Comparison of ENCODE assay signal across 18 cellular contexts in genomic region chr14:84857571-84857970, GRCh38.
"Had no signal": no experiment of that assay in that cellular context is flagged by ENCODE, and none has a peak within 500 bp of the region (broad histone marks: within the 10 kb centered on the region; RNA-seq: fewer than 3 reads in every experiment).

No MANE protein-coding gene starts in this region.

- ATAC-seq: body of pancreas; left lung; stimulated activated naive B cell treated with anti-CD40 and anti-IgM and Interleukin-4, amounts not matched to agents 10 μg/mL and 1 μg/mL and 100 μg/mL, for 72 hours; upper lobe of right lung had no signal

- H3K36me3 Mint-ChIP-seq: activated naive CD8-positive, alpha-beta T cell treated with anti-CD3 and anti-CD28 coated beads for 36 hours; stimulated activated naive B cell treated with anti-CD40 and anti-IgM and Interleukin-4, amounts not matched to agents 10 μg/mL and 1 μg/mL and 100 μg/mL, for 72 hours had no signal

- H3K4me1 Mint-ChIP-seq: activated naive CD8-positive, alpha-beta T cell treated with anti-CD3 and anti-CD28 coated beads for 36 hours; nephron progenitor cell; stimulated activated naive B cell treated with anti-CD40 and anti-IgM and Interleukin-4, amounts not matched to agents 10 μg/mL and 1 μg/mL and 100 μg/mL, for 72 hours had no signal

- H3K4me3 Mint-ChIP-seq: activated naive CD8-positive, alpha-beta T cell treated with anti-CD3 and anti-CD28 coated beads for 36 hours; nephron progenitor cell; stimulated activated naive B cell treated with anti-CD40 and anti-IgM and Interleukin-4, amounts not matched to agents 10 μg/mL and 1 μg/mL and 100 μg/mL, for 72 hours had no signal

- H3K27ac Mint-ChIP-seq: activated naive CD8-positive, alpha-beta T cell treated with anti-CD3 and anti-CD28 coated beads for 36 hours; nephron progenitor cell; stimulated activated naive B cell treated with anti-CD40 and anti-IgM and Interleukin-4, amounts not matched to agents 10 μg/mL and 1 μg/mL and 100 μg/mL, for 72 hours had no signal

- H3K27me3 Mint-ChIP-seq: activated naive CD8-positive, alpha-beta T cell treated with anti-CD3 and anti-CD28 coated beads for 36 hours; stimulated activated naive B cell treated with anti-CD40 and anti-IgM and Interleukin-4, amounts not matched to agents 10 μg/mL and 1 μg/mL and 100 μg/mL, for 72 hours had no signal

- DNase-seq: activated CD4-positive, alpha-beta T cell treated with anti-CD3 and anti-CD28 coated beads, Interleukin-2, amount 50 U/mL, for 1 hour; activated CD4-positive, CD25-positive, alpha-beta regulatory T cell treated with anti-CD3 and anti-CD28 coated beads, Interleukin-2, amount 50 U/mL, for 72 hours; activated CD8-positive, alpha-beta memory T cell treated with anti-CD3 and anti-CD28 coated beads for 24 hours; activated gamma-delta T cell treated with Interleukin-2 at 50 U/mL for 16 hours; activated naive CD8-positive, alpha-beta T cell treated with anti-CD3 and anti-CD28 coated beads for 36 hours; amygdala; body of pancreas; cortex of kidney; effector CD4-positive, alpha-beta T cell; left lung; nephron progenitor cell; nucleus accumbens; spleen; stimulated activated naive B cell treated with anti-CD40 and anti-IgM and Interleukin-4, amounts not matched to agents 10 μg/mL and 1 μg/mL and 100 μg/mL, for 72 hours; SW 1271; T-helper 2 cell; upper lobe of right lung had no signal

- H3K4me3 ChIP-seq: body of pancreas, hepatocyte, left lung, spleen, upper lobe of right lung had no signal

- H3K9me3 Mint-ChIP-seq: nephron progenitor cell had no signal
